ENCODE assay signal across 19 cellular contexts in the genomic region with DNA sequence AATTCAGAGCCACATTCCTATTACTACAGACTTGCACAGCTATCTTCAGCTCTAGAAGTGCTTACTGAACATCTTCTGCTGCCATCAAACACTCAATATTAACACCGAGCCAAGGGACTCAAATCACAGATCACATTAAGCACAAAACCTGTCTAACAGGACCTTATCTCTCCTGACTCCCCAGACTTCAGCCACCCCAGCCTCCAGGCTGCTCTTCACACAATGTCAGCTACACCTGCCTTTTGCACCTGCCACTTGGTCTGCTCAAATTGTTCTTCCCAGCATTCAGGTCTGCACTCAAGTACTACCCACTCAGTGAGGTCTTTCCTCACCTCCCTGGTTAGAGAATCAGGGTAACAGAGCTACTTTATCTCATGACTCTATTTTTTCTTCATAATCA. TPM values are rescaled to one million over a fixed set of nuclear protein-coding genes. Genes with fewer than 3 reads are reported as not detected.
A peak's percentile ranks its signal among the peaks of the same experiment; 100 is the strongest.
DNase-seq lines count a peak whose midpoint lies in the region; ATAC-seq lines count a peak whose summit lies in the region.
"Had no signal": no experiment of that assay in that cellular context is flagged by ENCODE, and none has a peak within 500 bp of the region (broad histone marks: within the 10 kb centered on the region; RNA-seq: fewer than 3 reads in every experiment).

No MANE protein-coding gene starts in this region.

- ATAC-seq in HG03439 (IDR thresholded peaks at IDR 0.05; ENCODE audit: unreplicated experiment): no peak
- ATAC-seq in HG03565 (IDR thresholded peaks at IDR 0.05; ENCODE audit: unreplicated experiment): no peak
- ATAC-seq: activated T-cell treated with anti-CD3 and anti-CD28 coated beads, Interleukin-2, amount 50 U/mL, for 4 hours; psoas muscle had no signal

- H3K27me3 Mint-ChIP-seq in immature natural killer cell (ENCODE audit: low read depth in 3 of 3): no peaks in the 10 kb centered on the region
- H3K27me3 Mint-ChIP-seq: IgD-negative memory B cell had no signal

- H3K9me3 Mint-ChIP-seq in immature natural killer cell: no peaks in the 10 kb centered on the region
- H3K9me3 Mint-ChIP-seq: activated T-cell treated with anti-CD3 and anti-CD28 coated beads, Interleukin-2, amount 50 U/mL, for 4 hours had no signal

- DNase-seq in DMS79 (lab: John Stamatoyannopoulos, UW): peak; percentile 87
- DNase-seq in NCI-H1436 treated with DMSO at 0.1 percent for 48 hours (lab: John Stamatoyannopoulos, UW): peak; percentile 46
- DNase-seq in NCI-H510A (lab: John Stamatoyannopoulos, UW): peak; percentile 95
- no peak for DNase-seq in immature natural killer cell
- no peak for DNase-seq in NCI-H1694 treated with DMSO at 0.1 percent for 48 hours (lab: John Stamatoyannopoulos, UW)
- DNase-seq in nucleus accumbens (lab: John Stamatoyannopoulos, UW): no peak
- DNase-seq: activated CD4-positive, alpha-beta T cell treated with anti-CD3 and anti-CD28 coated beads for 4 hours; activated naive CD4-positive, alpha-beta T cell treated with Interleukin-2 at 50 U/mL for 16 hours; activated T-cell treated with anti-CD3 and anti-CD28 coated beads, Interleukin-2, amount 50 U/mL, for 4 hours; brain microvascular endothelial cell; glutamatergic neuron; NCI-H2171; NK-92 treated with Interleukin-12 subunit alpha and Interleukin-12 subunit beta, amount 100 ng/mL, for 24 hours; psoas muscle; SIG-M5; transverse colon had no signal

- H3K36me3 Mint-ChIP-seq in immature natural killer cell: peaks cover 37 to 61% (median 39%) of the 10 kb centered on the region in 3 donors

- H3K27ac Mint-ChIP-seq in immature natural killer cell: peak overlapping the region in 5 of 6 donors; percentile 8 to 60 (median 49)

- H3K4me3 Mint-ChIP-seq in immature natural killer cell: no peak overlapping the region
- H3K4me3 Mint-ChIP-seq: activated T-cell treated with anti-CD3 and anti-CD28 coated beads, Interleukin-2, amount 50 U/mL, for 4 hours; IgD-negative memory B cell had no signal

- peaks cover 7 to 21% of the 10 kb centered on the region in 2 donors for H3K4me1 Mint-ChIP-seq in immature natural killer cell

RNA-seq across cellular contexts. Expression of a gene that starts 57.1 kb away (rescaled TPM):
- 10 to 100 TPM; 38.7 to 59.5 (median 57.6) TPM for polyA plus RNA-seq in immature natural killer cell

Comparison
In these comparisons a context has a peak if more than half of its experiments do, and no peak if none do; other contexts are left out.
1. DNase-seq: peak in DMS79 (single experiment), NCI-H1436 treated with DMSO at 0.1 percent for 48 hours (single experiment) and NCI-H510A (single experiment); none in immature natural killer cell (0 of 3), NCI-H1694 treated with DMSO at 0.1 percent for 48 hours (single experiment) and nucleus accumbens (0 of 56).